In genomic region chr4:145280541-145280940, GRCh38 we compare ENCODE assay signal across 21 cellular contexts.
DNase-seq lines count a peak whose midpoint lies in the region; ATAC-seq, FAIRE-seq and TF ChIP-seq lines count a peak whose summit lies in the region.
"Had no signal": no experiment of that assay in that cellular context is flagged by ENCODE, and none has a peak within 500 bp of the region (broad histone marks: within the 10 kb centered on the region; RNA-seq: fewer than 3 reads in every experiment).

No MANE protein-coding gene starts in this region.

- H3K27ac Mint-ChIP-seq in astrocyte (ENCODE audit: unreplicated experiment) = peak overlapping the region; percentile 72
- no peak overlapping the region for H3K27ac Mint-ChIP-seq in stimulated activated effector memory CD8-positive, alpha-beta T cell treated with anti-CD3 and anti-CD28 coated beads, Interleukin-12 subunit alpha, Interleukin-12 subunit beta, amount 100 ng/mL, for 72 hours
- no peak overlapping the region for H3K27ac Mint-ChIP-seq in naive thymus-derived CD4-positive, alpha-beta T cell

- H3K79me2 ChIP-seq in astrocyte (ENCODE audit: insufficient read depth, low read length) = no peaks in the 10 kb centered on the region

- TF ChIP-seq CTCF in left ventricle myocardium inferior (IDR thresholded peaks at IDR 0.05; ENCODE audit: borderline replicate concordance) (no peak), astrocyte (IDR thresholded peaks at IDR 0.05; ENCODE audit: insufficient read depth, low read depth, low read length) (no peak), fibroblast of pulmonary artery (IDR thresholded peaks at IDR 0.05; ENCODE audit: low read length, missing control alignments) (no peak)

- CTCF ChIA-PET in naive thymus-derived CD4-positive, alpha-beta T cell (lab: Charles Lee) = no interaction called here

- H3K4me1 Mint-ChIP-seq in astrocyte (ENCODE audit: low read depth, unreplicated experiment) = peaks cover 39% of the 10 kb centered on the region
- no peaks in the 10 kb centered on the region for H3K4me1 Mint-ChIP-seq in stimulated activated effector memory CD8-positive, alpha-beta T cell treated with anti-CD3 and anti-CD28 coated beads, Interleukin-12 subunit alpha, Interleukin-12 subunit beta, amount 100 ng/mL, for 72 hours
- no peaks in the 10 kb centered on the region for H3K4me1 Mint-ChIP-seq in naive thymus-derived CD4-positive, alpha-beta T cell
- H3K4me1 Mint-ChIP-seq: CD14-positive monocyte had no signal

- H3K9me3 ChIP-seq in left ventricle myocardium inferior (replicated peaks) (no peaks in the 10 kb centered on the region), astrocyte (ENCODE audit: insufficient read depth, low read depth, low read length) (no peaks in the 10 kb centered on the region)
- no peaks in the 10 kb centered on the region for H3K9me3 ChIP-seq in naive thymus-derived CD4-positive, alpha-beta T cell (ENCODE audit: control insufficient read depth in 2 of 3, low read length in 3 of 3)

- H3K27ac ChIP-seq in left ventricle myocardium inferior (replicated peaks) (peak overlapping the region; percentile 15), astrocyte (ENCODE audit: low read depth, low read length) (peak overlapping the region; percentile 97)
- H3K27ac ChIP-seq in naive thymus-derived CD4-positive, alpha-beta T cell (ENCODE audit: low read depth, low read length) = no peak overlapping the region
- H3K27ac ChIP-seq: 22Rv1, HL-60, RWPE1 had no signal

- intact Hi-C loops in left ventricle myocardium inferior (cut with micrococcal nuclease) (no loop called here), cardiac septum (cut with DNase I) (loop anchor here (5.0 kb wide), 1 partner anchor 202 kb away; the partner anchor contains the start of gene SMAD1)
- intact Hi-C loops in naive thymus-derived CD4-positive, alpha-beta T cell (cut with micrococcal nuclease) = no loop called here

- H3K9me3 Mint-ChIP-seq in astrocyte (ENCODE audit: unreplicated experiment) = no peaks in the 10 kb centered on the region
- H3K9me3 Mint-ChIP-seq in stimulated activated effector memory CD8-positive, alpha-beta T cell treated with anti-CD3 and anti-CD28 coated beads, Interleukin-12 subunit alpha, Interleukin-12 subunit beta, amount 100 ng/mL, for 72 hours = no peaks in the 10 kb centered on the region
- H3K9me3 Mint-ChIP-seq in naive thymus-derived CD4-positive, alpha-beta T cell = no peaks in the 10 kb centered on the region

- DNase-seq in left ventricle myocardium inferior (no peak), cardiac septum (ENCODE audit: low spot score) (no peak), astrocyte (ENCODE audit: low read depth) (peak; percentile 12), fibroblast of pulmonary artery (ENCODE audit: low read depth) (peak; percentile 72)
- no peak for DNase-seq in stimulated activated effector memory CD8-positive, alpha-beta T cell treated with anti-CD3 and anti-CD28 coated beads, Interleukin-12 subunit alpha, Interleukin-12 subunit beta, amount 100 ng/mL, for 72 hours (ENCODE audit: low spot score in 2 of 2)
- no peak for DNase-seq in naive thymus-derived CD4-positive, alpha-beta T cell
- DNase-seq in stimulated activated CD4-positive, alpha-beta T cell treated with anti-CD3 and anti-CD28 coated beads, Interleukin-4, amount 100 ng/mL, for 24 hours = no peak
- no peak for DNase-seq in activated naive CD4-positive, alpha-beta T cell treated with anti-CD3 and anti-CD28 coated beads, Interleukin-2, amount 50 U/mL, for 16 hours
- DNase-seq: DMS79 treated with DMSO at 0.1 percent for 48 hours, H7, Karpas-422, NCI-H1048, NCI-H1436, NCI-H1930, NCI-H345, NCI-H526 treated with DMSO at 0.1 percent for 48 hours, PC-3 had no signal

- H3K27me3 ChIP-seq in left ventricle myocardium inferior (ENCODE audit: low read depth) (no peaks in the 10 kb centered on the region), astrocyte (ENCODE audit: insufficient read depth, low read length) (no peaks in the 10 kb centered on the region)
- H3K27me3 ChIP-seq in naive thymus-derived CD4-positive, alpha-beta T cell (ENCODE audit: control insufficient read depth in 2 of 2, insufficient read depth in 2 of 2, low read length in 2 of 2) = no peaks in the 10 kb centered on the region

- peak; percentile 49 for ATAC-seq in stimulated activated effector memory CD8-positive, alpha-beta T cell treated with anti-CD3 and anti-CD28 coated beads, Interleukin-12 subunit alpha, Interleukin-12 subunit beta, amount 100 ng/mL, for 72 hours
- ATAC-seq in naive thymus-derived CD4-positive, alpha-beta T cell = no peak

- H3K9ac ChIP-seq in astrocyte (ENCODE audit: low read length) = no peak overlapping the region

- H2AFZ ChIP-seq in astrocyte (ENCODE audit: low read depth, low read length) = no peak overlapping the region

- no peaks in the 10 kb centered on the region for H4K20me1 ChIP-seq in astrocyte (ENCODE audit: insufficient read depth, low read length)

- H3K4me1 ChIP-seq in left ventricle myocardium inferior (peaks cover 46% of the 10 kb centered on the region), astrocyte (ENCODE audit: insufficient read depth, low read length) (peaks cover 23% of the 10 kb centered on the region)
- H3K4me1 ChIP-seq in naive thymus-derived CD4-positive, alpha-beta T cell (ENCODE audit: control insufficient read depth in 2 of 2, insufficient read depth in 2 of 2, low read length in 2 of 2) = no peaks in the 10 kb centered on the region

- H3K36me3 Mint-ChIP-seq in astrocyte (ENCODE audit: low read depth, unreplicated experiment) = no peaks in the 10 kb centered on the region
- H3K36me3 Mint-ChIP-seq in stimulated activated effector memory CD8-positive, alpha-beta T cell treated with anti-CD3 and anti-CD28 coated beads, Interleukin-12 subunit alpha, Interleukin-12 subunit beta, amount 100 ng/mL, for 72 hours = no peaks in the 10 kb centered on the region
- H3K36me3 Mint-ChIP-seq in naive thymus-derived CD4-positive, alpha-beta T cell = no peaks in the 10 kb centered on the region
- H3K36me3 Mint-ChIP-seq: CD14-positive monocyte had no signal

- H3K4me3 ChIP-seq in left ventricle myocardium inferior (no peak overlapping the region), astrocyte (ENCODE audit: insufficient read depth, low read depth, low read length) (no peak overlapping the region), fibroblast of pulmonary artery (replicated peaks; ENCODE audit: low read depth, low read length) (no peak overlapping the region)
- H3K4me3 ChIP-seq in naive thymus-derived CD4-positive, alpha-beta T cell (ENCODE audit: low read length) = no peak overlapping the region

- H3K4me3 Mint-ChIP-seq in astrocyte (ENCODE audit: unreplicated experiment) = no peak overlapping the region
- no peak overlapping the region for H3K4me3 Mint-ChIP-seq in stimulated activated effector memory CD8-positive, alpha-beta T cell treated with anti-CD3 and anti-CD28 coated beads, Interleukin-12 subunit alpha, Interleukin-12 subunit beta, amount 100 ng/mL, for 72 hours
- H3K4me3 Mint-ChIP-seq in naive thymus-derived CD4-positive, alpha-beta T cell = no peak overlapping the region
- H3K4me3 Mint-ChIP-seq: CD14-positive monocyte had no signal

- no peaks in the 10 kb centered on the region for H3K36me3 ChIP-seq in left ventricle myocardium inferior
- H3K36me3 ChIP-seq in astrocyte (ENCODE audit: insufficient read depth, low read length) = no peaks in the 10 kb centered on the region
- no peaks in the 10 kb centered on the region for H3K36me3 ChIP-seq in naive thymus-derived CD4-positive, alpha-beta T cell (ENCODE audit: control insufficient read depth in 2 of 3, insufficient read depth in 3 of 3, low read length in 3 of 3)

- FAIRE-seq in astrocyte (lab: Jason Lieb, UNC) = no peak

- no peak overlapping the region for H3K4me2 ChIP-seq in astrocyte (ENCODE audit: low read length)

- POLR2A ChIA-PET in naive thymus-derived CD4-positive, alpha-beta T cell (lab: Charles Lee) = no interaction called here

- H3K27me3 Mint-ChIP-seq in astrocyte (ENCODE audit: low read depth, unreplicated experiment) = no peaks in the 10 kb centered on the region
- peaks cover 2 to 17% (median 4%) of the 10 kb centered on the region in 5 donors for H3K27me3 Mint-ChIP-seq in naive thymus-derived CD4-positive, alpha-beta T cell

Comparison
In these comparisons a context has a peak if more than half of its experiments do, and no peak if none do; other contexts are left out.
1. DNase-seq: peak in astrocyte (single experiment) and fibroblast of pulmonary artery (single experiment); none in left ventricle myocardium inferior (single experiment), cardiac septum (single experiment), stimulated activated effector memory CD8-positive, alpha-beta T cell treated with anti-CD3 and anti-CD28 coated beads, Interleukin-12 subunit alpha, Interleukin-12 subunit beta, amount 100 ng/mL, for 72 hours (0 of 2), naive thymus-derived CD4-positive, alpha-beta T cell (0 of 9), stimulated activated CD4-positive, alpha-beta T cell treated with anti-CD3 and anti-CD28 coated beads, Interleukin-4, amount 100 ng/mL, for 24 hours (single experiment) and activated naive CD4-positive, alpha-beta T cell treated with anti-CD3 and anti-CD28 coated beads, Interleukin-2, amount 50 U/mL, for 16 hours (single experiment).